8 cellular contexts compared by ENCODE assay signal in the genomic region with DNA sequence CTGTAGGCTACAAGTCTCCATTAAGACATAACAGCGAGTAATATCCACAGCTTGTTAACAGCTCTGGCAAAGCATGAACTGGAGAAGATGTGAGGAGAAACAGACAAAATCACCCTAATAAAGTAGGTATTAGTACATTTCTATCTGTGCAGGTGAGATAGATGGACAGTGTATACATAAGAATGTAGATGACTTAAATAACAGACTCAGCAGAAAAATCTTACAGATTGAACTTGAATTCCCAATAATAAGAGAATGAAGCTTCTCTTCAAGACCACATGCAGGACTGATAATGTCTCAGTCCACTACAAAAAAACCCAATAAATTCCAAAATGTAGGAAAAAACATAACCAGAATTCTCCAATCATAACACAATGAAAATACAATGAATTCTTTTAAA.
"Had no signal": no experiment of that assay in that cellular context is flagged by ENCODE, and none has a peak within 500 bp of the region (broad histone marks: within the 10 kb centered on the region; RNA-seq: fewer than 3 reads in every experiment).

No MANE protein-coding gene starts in this region.

- DNase-seq: GDM1, GF-D8 had no signal

- H3K4me3 ChIP-seq: GM12878 had no signal

- FAIRE-seq: G401.6, GM12878, GM12891, GM12892, GM18507, GM19239 had no signal

- ATAC-seq: GM12878 had no signal
